In genomic region chr5:172770675-172771438, GRCh38 we compare ENCODE assay signal across 1 cellular context.
TF ChIP-seq lines count a peak whose summit lies in the region.

TSS of gene DUSP1 (minus strand) at chr5:172771195. CDS start at chr5:172770952, 243 bp downstream.

TF ChIP-seq in GM12878, 131 proteins besides CTCF, POLR2A, EP300 and RAD21 (continued from another document and continues in another):
- TF ChIP-seq RELB (IDR thresholded peaks at IDR 0.05; ENCODE audit: low read depth) (no peak), BACH1 (IDR thresholded peaks at IDR 0.05; ENCODE audit: borderline replicate concordance) (peak; percentile 45; the same call in 1 of the 2 replicates), RAD51 (IDR thresholded peaks at IDR 0.05) (peak; percentile 94), ZSCAN29 (IDR thresholded peaks at IDR 0.05) (no peak), RCOR1 (conservative IDR thresholded peaks at IDR 0.05; ENCODE audit: low read depth, low read length) (no peak), ELK1 (IDR thresholded peaks at IDR 0.05; ENCODE audit: low read depth, low read length) (no peak), RUNX3 (IDR thresholded peaks at IDR 0.05; ENCODE audit: low read length) (no peak), ZBTB33 (IDR thresholded peaks at IDR 0.05) (no peak; the same call in 1 of the 2 replicates), CREB1 (IDR thresholded peaks at IDR 0.05; ENCODE audit: low read depth) (peak; percentile 92), ZNF207 (IDR thresholded peaks at IDR 0.05; ENCODE audit: borderline replicate concordance) (peak; percentile 71; the same call in 1 of the 2 replicates), YY1 (IDR thresholded peaks at IDR 0.05; ENCODE audit: low read depth, low read length) (peak; percentile 80; the same call in 1 of the 2 replicates), MTA3 (IDR thresholded peaks at IDR 0.05; ENCODE audit: borderline replicate concordance, low read length) (no peak), TCF12 (IDR thresholded peaks at IDR 0.05; ENCODE audit: low read depth, low read length) (no peak; the same call in 1 of the 2 replicates), USF2 (IDR thresholded peaks at IDR 0.05; ENCODE audit: borderline replicate concordance, low read depth, low read length) (peak; percentile 86), STAT1 (conservative IDR thresholded peaks at IDR 0.05) (0 out of 2 replicates have a peak, but pooled peaks have one; percentile 34), SREBF1 (IDR thresholded peaks at IDR 0.05; ENCODE audit: low read length) (no peak), IRF3 (IDR thresholded peaks at IDR 0.05) (no peak), SUZ12 (IDR thresholded peaks at IDR 0.05; ENCODE audit: unreplicated experiment) (no peak), NR2C1 (IDR thresholded peaks at IDR 0.05) (no peak), ZBTB11 (CRISPR knock-in tag; IDR thresholded peaks at IDR 0.05) (0 out of 2 replicates have a peak, but pooled peaks have one; percentile 40), CHD4 (IDR thresholded peaks at IDR 0.05) (no peak), TBL1XR1 (IDR thresholded peaks at IDR 0.05; ENCODE audit: low read depth, low read length) (peak; percentile 6; the same call in 1 of the 2 replicates), ZNF592 (IDR thresholded peaks at IDR 0.05) (peak; percentile 71; the same call in 1 of the 2 replicates), NFIC (IDR thresholded peaks at IDR 0.05; ENCODE audit: low read depth, low read length) (no peak), NFXL1 (IDR thresholded peaks at IDR 0.05; ENCODE audit: borderline replicate concordance) (no peak), KAT2A (conservative IDR thresholded peaks at IDR 0.05; ENCODE audit: control insufficient read depth, low read depth, low read length) (no peak), EZH2 (IDR thresholded peaks at IDR 0.05; ENCODE audit: borderline replicate concordance, control insufficient read depth, low read depth, low read length) (no peak), RELA (IDR thresholded peaks at IDR 0.05; ENCODE audit: borderline replicate concordance, partially characterized antibody) (no peak), ZNF622 (IDR thresholded peaks at IDR 0.05) (no peak), TARDBP (IDR thresholded peaks at IDR 0.05; ENCODE audit: borderline replicate concordance) (no peak), SRF (IDR thresholded peaks at IDR 0.05; ENCODE audit: low read depth in 2 of 2, low read length in 2 of 2) (no peak), RBBP5 (conservative IDR thresholded peaks at IDR 0.05) (no peak), PML (IDR thresholded peaks at IDR 0.05; ENCODE audit: low read length) (peak; percentile 69; the same call in 1 of the 2 replicates), CHD2 (IDR thresholded peaks at IDR 0.05; ENCODE audit: borderline replicate concordance, low read depth, low read length) (peak; percentile 53; the same call in 1 of the 2 replicates), HDGF (IDR thresholded peaks at IDR 0.05) (peak; percentile 41; the same call in 1 of the 2 replicates), PAX5 (IDR thresholded peaks at IDR 0.05; ENCODE audit: borderline replicate concordance, low read depth, low read length) (peak; percentile 34; the same call in 1 of the 2 replicates), BHLHE40 (IDR thresholded peaks at IDR 0.05; ENCODE audit: borderline replicate concordance in 1 of 2, low read depth in 2 of 2, low read length in 1 of 2) (peak; percentile 72 to 96), IKZF1 (conservative IDR thresholded peaks at IDR 0.05) (peak; percentile 71), ATF2 (IDR thresholded peaks at IDR 0.05; ENCODE audit: low read length) (peak; percentile 22; the same call in 1 of the 2 replicates), POLR2AphosphoS2 (IDR thresholded peaks at IDR 0.05; ENCODE audit: low read depth, low read length) (peak; percentile 94), MLLT1 (IDR thresholded peaks at IDR 0.05) (peak; percentile 63; the same call in 1 of the 2 replicates), ATF7 (IDR thresholded peaks at IDR 0.05; ENCODE audit: low read depth) (peak; percentile 92), ZNF24 (IDR thresholded peaks at IDR 0.05) (no peak), JUND (IDR thresholded peaks at IDR 0.05; ENCODE audit: low read depth, low read length) (peak; percentile 81), MYC (IDR thresholded peaks at IDR 0.05; ENCODE audit: insufficient read depth, insufficient read length, insufficient replicate concordance, low read length, severe bottlenecking) (peak; percentile 71), FOXK2 (IDR thresholded peaks at IDR 0.05) (no peak), ZZZ3 (IDR thresholded peaks at IDR 0.05; ENCODE audit: control insufficient read depth, insufficient read length, low read depth) (no peak), GABPA (IDR thresholded peaks at IDR 0.05; ENCODE audit: low read depth) (no peak), ZNF217 (IDR thresholded peaks at IDR 0.05) (no peak), SIN3A (IDR thresholded peaks at IDR 0.05; ENCODE audit: low read depth, low read length) (peak; percentile 59; the same call in 1 of the 2 replicates), SIX5 (IDR thresholded peaks at IDR 0.05; ENCODE audit: low read depth, low read length, severe bottlenecking) (no peak), FOS (IDR thresholded peaks at IDR 0.05; ENCODE audit: borderline replicate concordance, extremely low read depth, insufficient read length) (no peak)
